ENCODE assay signal across 18 cellular contexts in the genomic region with DNA sequence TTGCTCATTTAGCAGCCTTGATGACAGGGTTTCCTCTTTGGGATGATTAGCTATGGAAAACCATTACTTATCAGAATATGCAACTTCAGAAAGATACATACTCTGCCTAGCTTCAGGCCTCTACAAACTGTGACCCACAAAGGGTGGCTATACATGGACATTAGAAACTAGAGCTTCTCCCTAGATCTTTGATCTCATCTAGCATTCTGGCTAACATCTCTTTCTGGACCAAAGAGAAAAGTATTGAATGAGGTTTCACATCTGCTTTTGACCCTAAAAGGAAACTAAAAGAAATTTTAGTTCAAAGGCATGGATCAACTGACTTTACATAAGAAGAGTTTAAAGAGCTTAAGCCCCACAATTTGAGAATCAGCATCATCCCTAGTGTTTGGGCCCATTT. TPM values are rescaled to one million over a fixed set of nuclear protein-coding genes. Genes with fewer than 3 reads are reported as not detected.
DNase-seq lines count a peak whose midpoint lies in the region; ATAC-seq and TF ChIP-seq lines count a peak whose summit lies in the region.
"Had no signal": no experiment of that assay in that cellular context is flagged by ENCODE, and none has a peak within 500 bp of the region (broad histone marks: within the 10 kb centered on the region; RNA-seq: fewer than 3 reads in every experiment).

No MANE protein-coding gene starts in this region.

- H3K4me2 ChIP-seq in Karpas-422 (ENCODE audit: low read depth, low read length, poor library complexity, severe bottlenecking) = no peak overlapping the region

- H3K4me1 Mint-ChIP-seq in progenitor cell of endocrine pancreas (ENCODE audit: low read depth) = no peaks in the 10 kb centered on the region

- no peak for TF ChIP-seq CTCF in progenitor cell of endocrine pancreas (IDR thresholded peaks at IDR 0.05; ENCODE audit: unreplicated experiment)

- no peaks in the 10 kb centered on the region for H3K79me2 ChIP-seq in Karpas-422 (ENCODE audit: low read length)

- H3K9ac ChIP-seq in Karpas-422 (ENCODE audit: low read length) = no peak overlapping the region

- DNase-seq in Karpas-422 = peak; percentile 43
- DNase-seq in HUDEP-2 (lab: John Stamatoyannopoulos, UW; ENCODE audit: unreplicated experiment in 76 of 76) = no peak
- DNase-seq in activated CD8-positive, alpha-beta memory T cell treated with anti-CD3 and anti-CD28 coated beads, Interleukin-2, amount 50 U/mL, for 48 hours = no peak
- DNase-seq in progenitor cell of endocrine pancreas (ENCODE audit: low spot score, unreplicated experiment) = no peak
- no peak for DNase-seq in activated effector memory CD4-positive, alpha-beta T cell treated with anti-CD3 and anti-CD28 coated beads, Interleukin-2, amount 50 U/mL, for 16 hours
- DNase-seq: activated CD4-positive, alpha-beta T cell treated with anti-CD3 and anti-CD28 coated beads for 4 hours; cortex of kidney; foreskin fibroblast; NCI-H510A treated with DMSO at 0.1 percent for 48 hours; nucleus accumbens; stimulated activated CD4-positive, alpha-beta T cell treated with anti-CD3 and anti-CD28 coated beads, Interleukin-15, amount 100 ng/mL, for 24 hours had no signal

- H3K27ac ChIP-seq in Karpas-422 (ENCODE audit: low read length) = no peak overlapping the region
- H3K27ac ChIP-seq: SJSA1 had no signal

- H3K9me3 Mint-ChIP-seq in progenitor cell of endocrine pancreas (ENCODE audit: low read depth) = peaks cover 6% of the 10 kb centered on the region
- H3K9me3 Mint-ChIP-seq: activated naive CD4-positive, alpha-beta T cell treated with anti-CD3 and anti-CD28 coated beads, Interleukin-2, amount 50 U/mL, for 72 hours had no signal

- peaks cover 11% of the 10 kb centered on the region for H3K4me1 ChIP-seq in Karpas-422 (ENCODE audit: low read length)
- H3K4me1 ChIP-seq: SJSA1 had no signal

- no peaks in the 10 kb centered on the region for H4K20me1 ChIP-seq in Karpas-422 (ENCODE audit: insufficient read depth, low read depth, low read length)

- no peaks in the 10 kb centered on the region for H3K36me3 Mint-ChIP-seq in progenitor cell of endocrine pancreas (ENCODE audit: insufficient read depth)
- H3K36me3 Mint-ChIP-seq: activated naive CD4-positive, alpha-beta T cell treated with anti-CD3 and anti-CD28 coated beads, Interleukin-2, amount 50 U/mL, for 72 hours had no signal

- H3K27me3 ChIP-seq in Karpas-422 (ENCODE audit: low read length) = no peaks in the 10 kb centered on the region

- H3K9me2 ChIP-seq in Karpas-422 (replicated peaks; ENCODE audit: insufficient read depth, low read length) = no peaks in the 10 kb centered on the region

- no peak overlapping the region for H2AFZ ChIP-seq in Karpas-422 (ENCODE audit: low read length)

- no peaks in the 10 kb centered on the region for H3K27me3 Mint-ChIP-seq in progenitor cell of endocrine pancreas

- no peak overlapping the region for H3K4me3 ChIP-seq in Karpas-422 (ENCODE audit: low read length)
- H3K4me3 ChIP-seq: SJSA1 had no signal

- ATAC-seq in GM18519 (IDR thresholded peaks at IDR 0.05; ENCODE audit: low FRiP score, unreplicated experiment) (peak; percentile 89), GM21381 (IDR thresholded peaks at IDR 0.05; ENCODE audit: unreplicated experiment) (peak; percentile 86), HG02973 (IDR thresholded peaks at IDR 0.05; ENCODE audit: unreplicated experiment) (peak; percentile 80)
- ATAC-seq: activated naive CD4-positive, alpha-beta T cell treated with anti-CD3 and anti-CD28 coated beads, Interleukin-2, amount 50 U/mL, for 72 hours; HCT116; left lobe of liver had no signal

- no peak overlapping the region for H3K27ac Mint-ChIP-seq in progenitor cell of endocrine pancreas
- H3K27ac Mint-ChIP-seq: activated naive CD4-positive, alpha-beta T cell treated with anti-CD3 and anti-CD28 coated beads, Interleukin-2, amount 50 U/mL, for 72 hours had no signal

- no peaks in the 10 kb centered on the region for H3K36me3 ChIP-seq in Karpas-422 (ENCODE audit: insufficient read depth, low read length)
- H3K36me3 ChIP-seq: SJSA1 had no signal

- H3K9me3 ChIP-seq in Karpas-422 (ENCODE audit: low read length) = no peaks in the 10 kb centered on the region
- H3K9me3 ChIP-seq: SJSA1 had no signal

- no peak overlapping the region for H3K4me3 Mint-ChIP-seq in progenitor cell of endocrine pancreas (ENCODE audit: low read depth)

RNA-seq across cellular contexts. Expression of a gene that starts 12.4 kb away (rescaled TPM):
- 125 and 148 TPM in 2 replicates for total RNA-seq in Karpas-422 (2014; rRNA removed; shearing (Covaris generic); ENCODE audit: low replicate concordance)
- total RNA-seq in progenitor cell of endocrine pancreas = 150 and 153 TPM in 2 replicates
